ENCODE assay signal across 1 cellular context in genomic region chr7:27239780-27240731, GRCh38.
TF ChIP-seq lines count a peak whose summit lies in the region.

No MANE protein-coding gene starts in this region.

TF ChIP-seq in K562, 482 proteins besides CTCF, POLR2A, EP300 and RAD21:
- TF ChIP-seq EZH2 (IDR thresholded peaks at IDR 0.05; ENCODE audit: borderline replicate concordance, low read depth, low read length) (peak; percentile 63), L3MBTL2 (IDR thresholded peaks at IDR 0.05) (no peak), E4F1 (CRISPR knock-in tag; IDR thresholded peaks at IDR 0.05; ENCODE audit: borderline replicate concordance) (no peak), TCF7L2 (IDR thresholded peaks at IDR 0.05; ENCODE audit: low read depth, low read length) (no peak), PRPF4 (IDR thresholded peaks at IDR 0.05; ENCODE audit: insufficient read depth, low read depth, low read length, poor library complexity, severe bottlenecking) (no peak), NUFIP1 (IDR thresholded peaks at IDR 0.05; ENCODE audit: partially characterized antibody) (no peak), SRSF3 (IDR thresholded peaks at IDR 0.05; ENCODE audit: insufficient read depth, low read length) (no peak), SIX5 (IDR thresholded peaks at IDR 0.05; ENCODE audit: borderline replicate concordance in 1 of 2, insufficient read depth in 1 of 2, low read depth in 1 of 2, low read length in 2 of 2) (no peak), ZBTB5 (IDR thresholded peaks at IDR 0.05) (no peak)
